17 cellular contexts compared by ENCODE assay signal in the genomic region with DNA sequence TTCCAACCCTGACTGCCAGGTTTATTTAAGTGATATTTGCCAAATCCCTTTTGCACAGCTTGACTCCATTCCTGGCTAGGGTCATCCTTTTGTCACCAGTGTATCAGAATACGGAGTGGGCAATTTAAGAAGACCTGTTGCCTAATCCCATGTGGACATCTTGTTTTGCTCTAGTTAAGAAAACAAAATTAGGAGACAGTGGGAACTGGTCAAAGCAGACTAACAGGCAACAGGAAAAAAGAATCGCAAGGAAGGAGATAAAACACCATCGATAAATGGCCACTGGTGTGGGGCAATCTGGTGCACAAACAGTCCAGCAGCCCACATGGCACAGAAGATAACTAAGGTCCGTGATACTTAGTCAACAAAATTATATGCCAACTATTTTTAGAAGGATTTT.
"Had no signal": no experiment of that assay in that cellular context is flagged by ENCODE, and none has a peak within 500 bp of the region (broad histone marks: within the 10 kb centered on the region; RNA-seq: fewer than 3 reads in every experiment).

No MANE protein-coding gene starts in this region.

- DNase-seq: activated CD4-positive, alpha-beta T cell treated with anti-CD3 and anti-CD28 coated beads, Interleukin-2, amount 50 U/mL, for 1 hour; activated naive CD4-positive, alpha-beta T cell treated with anti-CD3 and anti-CD28 coated beads, Interleukin-2, amount 50 U/mL, for 16 hours; activated T-cell treated with anti-CD3 and anti-CD28 coated beads for 4 hours; effector memory CD4-positive, alpha-beta T cell; hippocampal formation; mammary epithelial cell; mucosa of descending colon; natural killer cell; stimulated activated CD4-positive, alpha-beta T cell treated with anti-CD3 and anti-CD28 coated beads, Interleukin-4, amount 100 ng/mL, for 1 hour; stimulated activated CD8-positive, alpha-beta memory T cell treated with anti-CD3 and anti-CD28 coated beads, Interleukin-4, amount 100 ng/mL, for 48 hours; stimulated activated naive CD8-positive, alpha-beta T cell treated with anti-CD3 and anti-CD28 coated beads, Interleukin-15, Interleukin-2, amounts not matched to agents 100 U/mL and 50 U/mL, for 24 hours; T-cell; T1000; upper lobe of right lung had no signal

- ATAC-seq: mucosa of descending colon; natural killer cell; stimulated activated naive CD8-positive, alpha-beta T cell treated with anti-CD3 and anti-CD28 coated beads, Interleukin-15, Interleukin-2, amounts not matched to agents 100 U/mL and 50 U/mL, for 24 hours; T-cell; upper lobe of right lung; WTC11 had no signal

- H3K27me3 ChIP-seq: upper lobe of right lung had no signal

- H3K36me3 ChIP-seq: prostate gland, upper lobe of right lung had no signal

- H3K4me1 ChIP-seq: prostate gland had no signal

- H3K27ac ChIP-seq: epithelial cell of prostate, prostate gland, upper lobe of right lung had no signal

- H3K4me3 ChIP-seq: mucosa of descending colon, prostate gland, upper lobe of right lung had no signal

- H3K9me3 ChIP-seq: mucosa of descending colon, prostate gland, upper lobe of right lung had no signal
